1 cellular context compared by ENCODE assay signal in the genomic region with DNA sequence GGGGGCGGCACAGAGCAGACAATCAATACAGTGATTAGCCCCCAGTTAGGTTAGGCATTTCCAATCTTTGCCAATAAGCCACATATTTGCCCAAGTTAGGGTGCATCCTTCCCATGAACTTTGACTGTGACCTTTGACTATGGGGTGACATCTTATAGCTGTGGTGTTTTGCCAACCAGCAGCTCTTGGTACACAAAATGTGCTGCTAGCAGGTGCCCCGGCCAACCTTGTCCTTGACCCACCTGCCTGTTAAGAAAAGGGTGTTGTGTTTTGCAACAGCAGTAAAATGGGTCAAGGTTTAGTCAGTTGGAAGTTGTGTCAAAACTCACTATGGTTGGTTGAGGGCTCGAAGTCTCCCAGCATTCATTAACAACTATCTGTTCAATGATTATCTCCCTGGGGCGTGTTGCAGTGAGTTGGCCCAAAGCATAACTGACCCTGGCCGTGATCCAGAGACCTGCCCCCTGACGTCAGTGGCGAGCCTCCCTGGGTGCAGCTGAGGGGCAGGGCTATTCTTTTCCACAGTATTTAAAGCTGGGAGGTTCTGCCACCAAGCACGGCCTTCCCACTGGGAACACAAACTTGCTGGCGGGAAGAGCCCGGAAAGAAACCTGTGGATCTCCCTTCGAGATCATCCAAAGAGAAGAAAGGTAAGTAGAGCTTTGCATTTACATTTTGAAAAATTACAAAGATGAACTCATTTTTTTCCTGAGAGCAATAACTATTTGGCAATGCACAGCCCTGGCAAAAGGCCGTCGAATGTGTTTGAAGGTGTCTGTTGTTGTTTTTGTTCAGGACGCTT.
A peak's percentile ranks its signal among the peaks of the same experiment; 100 is the strongest.
TF ChIP-seq lines count a peak whose summit lies in the region.

Gene PCK1 (plus strand): TSS at position 557 of the 802 bp plus-strand sequence. CDS start 302 bp downstream, outside the sequence.

TF ChIP-seq in HepG2, 621 proteins besides CTCF, POLR2A, EP300 and RAD21 (continued from another document and continues in another):
- TF ChIP-seq THAP9 (CRISPR knock-in tag; IDR thresholded peaks at IDR 0.05; ENCODE audit: borderline replicate concordance) (peak; percentile 34; the same call in 1 of the 2 replicates), PBX3 (CRISPR knock-in tag; IDR thresholded peaks at IDR 0.05; ENCODE audit: borderline replicate concordance) (no peak), PPARG (CRISPR knock-in tag; conservative IDR thresholded peaks at IDR 0.05) (peak; percentile 99), GABPA (IDR thresholded peaks at IDR 0.05; ENCODE audit: low read depth, low read length) (no peak), GABPA (CRISPR knock-in tag; IDR thresholded peaks at IDR 0.05; ENCODE audit: low read depth) (peak; percentile 67), ZNF543 (CRISPR knock-in tag; IDR thresholded peaks at IDR 0.05) (0 out of 2 replicates have a peak, but pooled peaks have one; percentile 77), ZNF589 (CRISPR knock-in tag; conservative IDR thresholded peaks at IDR 0.05) (peak; percentile 83), RFX5 (IDR thresholded peaks at IDR 0.05; ENCODE audit: low read depth, low read length) (no peak; the same call in 1 of the 2 replicates), RELA (CRISPR knock-in tag; IDR thresholded peaks at IDR 0.05) (no peak), ATRX (CRISPR knock-in tag; IDR thresholded peaks at IDR 0.05; ENCODE audit: borderline replicate concordance) (no peak), ZNF878 (CRISPR knock-in tag; IDR thresholded peaks at IDR 0.05) (peak; percentile 94), ZNF607 (CRISPR knock-in tag; IDR thresholded peaks at IDR 0.05; ENCODE audit: borderline replicate concordance) (peak; percentile 94), GZF1 (CRISPR knock-in tag; IDR thresholded peaks at IDR 0.05) (no peak), CBX1 (IDR thresholded peaks at IDR 0.05; ENCODE audit: low read depth) (no peak), DMTF1 (CRISPR knock-in tag; IDR thresholded peaks at IDR 0.05) (no peak), ZNF749 (CRISPR knock-in tag; IDR thresholded peaks at IDR 0.05; ENCODE audit: borderline replicate concordance) (no peak), HOXA3 (CRISPR knock-in tag; IDR thresholded peaks at IDR 0.05) (peak; percentile 93)
- TF ChIP-seq, protein P1, sequence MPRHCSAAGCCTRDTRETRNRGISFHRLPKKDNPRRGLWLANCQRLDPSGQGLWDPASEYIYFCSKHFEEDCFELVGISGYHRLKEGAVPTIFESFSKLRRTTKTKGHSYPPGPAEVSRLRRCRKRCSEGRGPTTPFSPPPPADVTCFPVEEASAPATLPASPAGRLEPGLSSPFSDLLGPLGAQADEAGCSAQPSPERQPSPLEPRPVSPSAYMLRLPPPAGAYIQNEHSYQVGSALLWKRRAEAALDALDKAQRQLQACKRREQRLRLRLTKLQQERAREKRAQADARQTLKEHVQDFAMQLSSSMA (CRISPR knock-in tag; IDR thresholded peaks at IDR 0.05) = peak; percentile 94
- TF ChIP-seq, protein P2, sequence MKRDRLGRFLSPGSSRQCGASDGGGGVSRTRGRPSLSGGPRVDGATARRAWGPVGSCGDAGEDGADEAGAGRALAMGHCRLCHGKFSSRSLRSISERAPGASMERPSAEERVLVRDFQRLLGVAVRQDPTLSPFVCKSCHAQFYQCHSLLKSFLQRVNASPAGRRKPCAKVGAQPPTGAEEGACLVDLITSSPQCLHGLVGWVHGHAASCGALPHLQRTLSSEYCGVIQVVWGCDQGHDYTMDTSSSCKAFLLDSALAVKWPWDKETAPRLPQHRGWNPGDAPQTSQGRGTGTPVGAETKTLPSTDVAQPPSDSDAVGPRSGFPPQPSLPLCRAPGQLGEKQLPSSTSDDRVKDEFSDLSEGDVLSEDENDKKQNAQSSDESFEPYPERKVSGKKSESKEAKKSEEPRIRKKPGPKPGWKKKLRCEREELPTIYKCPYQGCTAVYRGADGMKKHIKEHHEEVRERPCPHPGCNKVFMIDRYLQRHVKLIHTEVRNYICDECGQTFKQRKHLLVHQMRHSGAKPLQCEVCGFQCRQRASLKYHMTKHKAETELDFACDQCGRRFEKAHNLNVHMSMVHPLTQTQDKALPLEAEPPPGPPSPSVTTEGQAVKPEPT (CRISPR knock-in tag; IDR thresholded peaks at IDR 0.05; ENCODE audit: low read depth) = no peak
- TF ChIP-seq, protein P3, sequence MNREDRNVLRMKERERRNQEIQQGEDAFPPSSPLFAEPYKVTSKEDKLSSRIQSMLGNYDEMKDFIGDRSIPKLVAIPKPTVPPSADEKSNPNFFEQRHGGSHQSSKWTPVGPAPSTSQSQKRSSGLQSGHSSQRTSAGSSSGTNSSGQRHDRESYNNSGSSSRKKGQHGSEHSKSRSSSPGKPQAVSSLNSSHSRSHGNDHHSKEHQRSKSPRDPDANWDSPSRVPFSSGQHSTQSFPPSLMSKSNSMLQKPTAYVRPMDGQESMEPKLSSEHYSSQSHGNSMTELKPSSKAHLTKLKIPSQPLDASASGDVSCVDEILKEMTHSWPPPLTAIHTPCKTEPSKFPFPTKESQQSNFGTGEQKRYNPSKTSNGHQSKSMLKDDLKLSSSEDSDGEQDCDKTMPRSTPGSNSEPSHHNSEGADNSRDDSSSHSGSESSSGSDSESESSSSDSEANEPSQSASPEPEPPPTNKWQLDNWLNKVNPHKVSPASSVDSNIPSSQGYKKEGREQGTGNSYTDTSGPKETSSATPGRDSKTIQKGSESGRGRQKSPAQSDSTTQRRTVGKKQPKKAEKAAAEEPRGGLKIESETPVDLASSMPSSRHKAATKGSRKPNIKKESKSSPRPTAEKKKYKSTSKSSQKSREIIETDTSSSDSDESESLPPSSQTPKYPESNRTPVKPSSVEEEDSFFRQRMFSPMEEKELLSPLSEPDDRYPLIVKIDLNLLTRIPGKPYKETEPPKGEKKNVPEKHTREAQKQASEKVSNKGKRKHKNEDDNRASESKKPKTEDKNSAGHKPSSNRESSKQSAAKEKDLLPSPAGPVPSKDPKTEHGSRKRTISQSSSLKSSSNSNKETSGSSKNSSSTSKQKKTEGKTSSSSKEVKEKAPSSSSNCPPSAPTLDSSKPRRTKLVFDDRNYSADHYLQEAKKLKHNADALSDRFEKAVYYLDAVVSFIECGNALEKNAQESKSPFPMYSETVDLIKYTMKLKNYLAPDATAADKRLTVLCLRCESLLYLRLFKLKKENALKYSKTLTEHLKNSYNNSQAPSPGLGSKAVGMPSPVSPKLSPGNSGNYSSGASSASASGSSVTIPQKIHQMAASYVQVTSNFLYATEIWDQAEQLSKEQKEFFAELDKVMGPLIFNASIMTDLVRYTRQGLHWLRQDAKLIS (CRISPR knock-in tag; IDR thresholded peaks at IDR 0.05) = no peak; the same call in 1 of the 2 replicates
- TF ChIP-seq, protein P4, sequence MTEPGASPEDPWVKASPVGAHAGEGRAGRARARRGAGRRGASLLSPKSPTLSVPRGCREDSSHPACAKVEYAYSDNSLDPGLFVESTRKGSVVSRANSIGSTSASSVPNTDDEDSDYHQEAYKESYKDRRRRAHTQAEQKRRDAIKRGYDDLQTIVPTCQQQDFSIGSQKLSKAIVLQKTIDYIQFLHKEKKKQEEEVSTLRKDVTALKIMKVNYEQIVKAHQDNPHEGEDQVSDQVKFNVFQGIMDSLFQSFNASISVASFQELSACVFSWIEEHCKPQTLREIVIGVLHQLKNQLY (CRISPR knock-in tag; IDR thresholded peaks at IDR 0.05) = peak; percentile 64; the same call in 1 of the 2 replicates
- TF ChIP-seq, protein P5, sequence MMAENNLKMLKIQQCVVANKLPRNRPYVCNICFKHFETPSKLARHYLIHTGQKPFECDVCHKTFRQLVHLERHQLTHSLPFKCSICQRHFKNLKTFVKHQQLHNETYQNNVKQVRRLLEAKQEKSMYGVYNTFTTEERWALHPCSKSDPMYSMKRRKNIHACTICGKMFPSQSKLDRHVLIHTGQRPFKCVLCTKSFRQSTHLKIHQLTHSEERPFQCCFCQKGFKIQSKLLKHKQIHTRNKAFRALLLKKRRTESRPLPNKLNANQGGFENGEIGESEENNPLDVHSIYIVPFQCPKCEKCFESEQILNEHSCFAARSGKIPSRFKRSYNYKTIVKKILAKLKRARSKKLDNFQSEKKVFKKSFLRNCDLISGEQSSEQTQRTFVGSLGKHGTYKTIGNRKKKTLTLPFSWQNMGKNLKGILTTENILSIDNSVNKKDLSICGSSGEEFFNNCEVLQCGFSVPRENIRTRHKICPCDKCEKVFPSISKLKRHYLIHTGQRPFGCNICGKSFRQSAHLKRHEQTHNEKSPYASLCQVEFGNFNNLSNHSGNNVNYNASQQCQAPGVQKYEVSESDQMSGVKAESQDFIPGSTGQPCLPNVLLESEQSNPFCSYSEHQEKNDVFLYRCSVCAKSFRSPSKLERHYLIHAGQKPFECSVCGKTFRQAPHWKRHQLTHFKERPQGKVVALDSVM (CRISPR knock-in tag; IDR thresholded peaks at IDR 0.05) = peak; percentile 61; the same call in 1 of the 2 replicates
- TF ChIP-seq, protein P6, sequence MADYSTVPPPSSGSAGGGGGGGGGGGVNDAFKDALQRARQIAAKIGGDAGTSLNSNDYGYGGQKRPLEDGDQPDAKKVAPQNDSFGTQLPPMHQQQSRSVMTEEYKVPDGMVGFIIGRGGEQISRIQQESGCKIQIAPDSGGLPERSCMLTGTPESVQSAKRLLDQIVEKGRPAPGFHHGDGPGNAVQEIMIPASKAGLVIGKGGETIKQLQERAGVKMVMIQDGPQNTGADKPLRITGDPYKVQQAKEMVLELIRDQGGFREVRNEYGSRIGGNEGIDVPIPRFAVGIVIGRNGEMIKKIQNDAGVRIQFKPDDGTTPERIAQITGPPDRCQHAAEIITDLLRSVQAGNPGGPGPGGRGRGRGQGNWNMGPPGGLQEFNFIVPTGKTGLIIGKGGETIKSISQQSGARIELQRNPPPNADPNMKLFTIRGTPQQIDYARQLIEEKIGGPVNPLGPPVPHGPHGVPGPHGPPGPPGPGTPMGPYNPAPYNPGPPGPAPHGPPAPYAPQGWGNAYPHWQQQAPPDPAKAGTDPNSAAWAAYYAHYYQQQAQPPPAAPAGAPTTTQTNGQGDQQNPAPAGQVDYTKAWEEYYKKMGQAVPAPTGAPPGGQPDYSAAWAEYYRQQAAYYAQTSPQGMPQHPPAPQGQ (CRISPR knock-in tag; IDR thresholded peaks at IDR 0.05; ENCODE audit: borderline replicate concordance) = peak; percentile 39; the same call in 1 of the 2 replicates
- TF ChIP-seq, protein P7, sequence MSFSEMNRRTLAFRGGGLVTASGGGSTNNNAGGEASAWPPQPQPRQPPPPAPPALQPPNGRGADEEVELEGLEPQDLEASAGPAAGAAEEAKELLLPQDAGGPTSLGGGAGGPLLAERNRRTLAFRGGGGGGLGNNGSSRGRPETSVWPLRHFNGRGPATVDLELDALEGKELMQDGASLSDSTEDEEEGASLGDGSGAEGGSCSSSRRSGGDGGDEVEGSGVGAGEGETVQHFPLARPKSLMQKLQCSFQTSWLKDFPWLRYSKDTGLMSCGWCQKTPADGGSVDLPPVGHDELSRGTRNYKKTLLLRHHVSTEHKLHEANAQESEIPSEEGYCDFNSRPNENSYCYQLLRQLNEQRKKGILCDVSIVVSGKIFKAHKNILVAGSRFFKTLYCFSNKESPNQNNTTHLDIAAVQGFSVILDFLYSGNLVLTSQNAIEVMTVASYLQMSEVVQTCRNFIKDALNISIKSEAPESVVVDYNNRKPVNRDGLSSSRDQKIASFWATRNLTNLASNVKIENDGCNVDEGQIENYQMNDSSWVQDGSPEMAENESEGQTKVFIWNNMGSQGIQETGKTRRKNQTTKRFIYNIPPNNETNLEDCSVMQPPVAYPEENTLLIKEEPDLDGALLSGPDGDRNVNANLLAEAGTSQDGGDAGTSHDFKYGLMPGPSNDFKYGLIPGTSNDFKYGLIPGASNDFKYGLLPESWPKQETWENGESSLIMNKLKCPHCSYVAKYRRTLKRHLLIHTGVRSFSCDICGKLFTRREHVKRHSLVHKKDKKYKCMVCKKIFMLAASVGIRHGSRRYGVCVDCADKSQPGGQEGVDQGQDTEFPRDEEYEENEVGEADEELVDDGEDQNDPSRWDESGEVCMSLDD (CRISPR knock-in tag; IDR thresholded peaks at IDR 0.05; ENCODE audit: borderline replicate concordance) = peak; percentile 99
